ENCODE assay signal across 8 cellular contexts in the genomic region with DNA sequence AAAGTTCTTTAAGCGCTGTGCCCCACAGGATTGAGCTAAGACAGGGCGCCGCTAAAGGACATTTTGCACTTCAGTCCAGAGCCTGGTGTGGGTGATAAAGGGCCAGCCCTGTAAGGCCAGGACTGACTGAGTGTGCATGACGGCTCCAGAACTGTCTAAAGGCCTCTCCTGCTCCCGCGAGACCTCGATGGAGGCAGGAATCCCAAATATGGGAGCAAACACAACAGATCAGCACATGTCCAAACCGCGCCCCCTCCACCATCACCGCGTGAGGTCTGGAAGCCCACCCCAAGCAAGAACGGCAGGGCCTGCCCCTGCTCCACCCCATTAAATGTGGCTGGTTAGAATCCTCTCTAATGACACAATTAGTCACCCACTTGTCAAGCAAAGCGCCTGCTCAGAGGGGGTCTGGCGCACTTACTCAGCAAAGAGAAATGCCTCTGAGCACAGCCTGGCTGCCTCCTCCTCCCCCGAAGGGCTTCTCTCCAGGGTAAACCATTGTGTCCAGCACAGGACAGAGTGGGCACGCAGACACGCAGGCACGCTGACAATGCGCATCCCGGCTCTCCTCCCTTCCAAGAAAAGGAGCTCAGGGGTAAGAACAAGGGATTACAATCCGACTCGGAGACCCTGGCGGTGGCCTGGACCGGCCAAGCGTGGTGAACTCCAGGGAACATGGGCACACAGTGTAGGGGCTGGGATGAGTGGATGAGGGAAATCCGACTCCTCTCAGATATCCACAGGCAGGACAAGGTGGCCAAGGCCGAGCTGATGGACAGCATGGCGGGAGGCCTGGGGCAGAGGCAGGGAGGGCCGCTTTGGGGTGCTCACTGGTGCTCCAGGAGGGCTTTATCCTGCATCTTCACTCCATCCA. TPM values are rescaled to one million over a fixed set of nuclear protein-coding genes. Genes with fewer than 3 reads are reported as not detected.
DNase-seq lines count a peak whose midpoint lies in the region; ATAC-seq lines count a peak whose summit lies in the region.

No MANE protein-coding gene starts in this region.

- peaks cover 8% of the 10 kb centered on the region for H3K36me3 ChIP-seq in CD8-positive, alpha-beta memory T cell (ENCODE audit: insufficient read depth, low read length)

- POLR2A ChIA-PET in CD8-positive, alpha-beta memory T cell (lab: Charles Lee), result interaction anchor here (1.6 kb wide), 1 partner anchor 38 kb away, joined by 4 read pairs; no protein-coding TSS in a partner anchor

- no peaks in the 10 kb centered on the region for H3K27me3 Mint-ChIP-seq in CD8-positive, alpha-beta memory T cell
- H3K27me3 Mint-ChIP-seq in central memory CD8-positive, alpha-beta T cell, result no peaks in the 10 kb centered on the region
- H3K27me3 Mint-ChIP-seq in stimulated activated naive B cell treated with anti-CD40 and anti-IgM and Interleukin-4, amounts not matched to agents 10 μg/mL and 1 μg/mL and 100 μg/mL, for 72 hours, result no peaks in the 10 kb centered on the region

- no peak overlapping the region for H3K27ac ChIP-seq in CD8-positive, alpha-beta memory T cell (ENCODE audit: low read depth, low read length)

- H3K9me3 ChIP-seq in CD8-positive, alpha-beta memory T cell (ENCODE audit: low read length), result no peaks in the 10 kb centered on the region

- no peak overlapping the region for H3K4me3 ChIP-seq in CD8-positive, alpha-beta memory T cell (ENCODE audit: low read length)

- CTCF ChIA-PET in CD8-positive, alpha-beta memory T cell (lab: Charles Lee), result interaction anchor here (1.2 to 2.1 kb wide), 2 partner anchors 27 to 163 kb away, joined by 3 to 5 read pairs; no protein-coding TSS in a partner anchor

- no peaks in the 10 kb centered on the region for H3K27me3 ChIP-seq in CD8-positive, alpha-beta memory T cell (ENCODE audit: insufficient read depth, low read length, poor library complexity, severe bottlenecking)

- no peak for DNase-seq in CD8-positive, alpha-beta memory T cell
- DNase-seq in NCI-H1436 treated with DMSO at 0.1 percent for 48 hours (lab: John Stamatoyannopoulos, UW) (peak; percentile 41), kidney tubule cell (ENCODE audit: low spot score) (peak; percentile 91), DMS 273 (lab: John Stamatoyannopoulos, UW; ENCODE audit: unreplicated experiment) (no peak), NCI-H526 treated with DMSO at 0.1 percent for 48 hours (lab: John Stamatoyannopoulos, UW) (no peak)
- DNase-seq in central memory CD8-positive, alpha-beta T cell (ENCODE audit: low spot score in 2 of 2), result no peak
- no peak for DNase-seq in stimulated activated naive B cell treated with anti-CD40 and anti-IgM and Interleukin-4, amounts not matched to agents 10 μg/mL and 1 μg/mL and 100 μg/mL, for 72 hours
- DNase-seq in activated CD4-positive, alpha-beta T cell treated with anti-CD3 and anti-CD28 coated beads, Interleukin-2, amount 50 U/mL, for 1 hour, result no peak

- peaks cover 0 to 18% (median 3%) of the 10 kb centered on the region in 3 donors for H3K36me3 Mint-ChIP-seq in CD8-positive, alpha-beta memory T cell
- H3K36me3 Mint-ChIP-seq in central memory CD8-positive, alpha-beta T cell (ENCODE audit: insufficient read depth), result peaks cover 9% of the 10 kb centered on the region
- peaks cover 10 to 13% of the 10 kb centered on the region in 2 donors for H3K36me3 Mint-ChIP-seq in stimulated activated naive B cell treated with anti-CD40 and anti-IgM and Interleukin-4, amounts not matched to agents 10 μg/mL and 1 μg/mL and 100 μg/mL, for 72 hours

- ATAC-seq in central memory CD8-positive, alpha-beta T cell (replicated peaks; ENCODE audit: extremely low read depth, poor library complexity, severe bottlenecking), result no peak
- ATAC-seq in stimulated activated naive B cell treated with anti-CD40 and anti-IgM and Interleukin-4, amounts not matched to agents 10 μg/mL and 1 μg/mL and 100 μg/mL, for 72 hours (replicated peaks), result no peak

- peak overlapping the region; percentile 71 to 89 (median 76) for H3K4me3 Mint-ChIP-seq in CD8-positive, alpha-beta memory T cell
- H3K4me3 Mint-ChIP-seq in central memory CD8-positive, alpha-beta T cell, result peak overlapping the region; percentile 72
- peak overlapping the region; percentile 60 to 61 for H3K4me3 Mint-ChIP-seq in stimulated activated naive B cell treated with anti-CD40 and anti-IgM and Interleukin-4, amounts not matched to agents 10 μg/mL and 1 μg/mL and 100 μg/mL, for 72 hours

- peaks cover 30 to 57% (median 32%) of the 10 kb centered on the region in 3 donors for H3K4me1 Mint-ChIP-seq in CD8-positive, alpha-beta memory T cell
- H3K4me1 Mint-ChIP-seq in central memory CD8-positive, alpha-beta T cell, result peaks cover 17% of the 10 kb centered on the region
- peaks cover 2 to 7% of the 10 kb centered on the region in 2 donors for H3K4me1 Mint-ChIP-seq in stimulated activated naive B cell treated with anti-CD40 and anti-IgM and Interleukin-4, amounts not matched to agents 10 μg/mL and 1 μg/mL and 100 μg/mL, for 72 hours

- peaks cover 7% of the 10 kb centered on the region for H3K4me1 ChIP-seq in CD8-positive, alpha-beta memory T cell (ENCODE audit: insufficient read depth, low read length)

- H3K9me3 Mint-ChIP-seq in CD8-positive, alpha-beta memory T cell, result no peaks in the 10 kb centered on the region
- H3K9me3 Mint-ChIP-seq in central memory CD8-positive, alpha-beta T cell, result no peaks in the 10 kb centered on the region
- H3K9me3 Mint-ChIP-seq in stimulated activated naive B cell treated with anti-CD40 and anti-IgM and Interleukin-4, amounts not matched to agents 10 μg/mL and 1 μg/mL and 100 μg/mL, for 72 hours, result no peaks in the 10 kb centered on the region

- peak overlapping the region in 7 of 8 donors; percentile 60 to 92 (median 77) for H3K27ac Mint-ChIP-seq in CD8-positive, alpha-beta memory T cell
- no peak overlapping the region for H3K27ac Mint-ChIP-seq in central memory CD8-positive, alpha-beta T cell (ENCODE audit: low read depth)
- H3K27ac Mint-ChIP-seq in stimulated activated naive B cell treated with anti-CD40 and anti-IgM and Interleukin-4, amounts not matched to agents 10 μg/mL and 1 μg/mL and 100 μg/mL, for 72 hours, result no peak overlapping the region

RNA-seq across cellular contexts. Expression of a gene that starts 1.5 kb away (rescaled TPM):
- 10 to 100 TPM; 27.1 to 29.1 TPM for total RNA-seq in CD8-positive, alpha-beta memory T cell
- 30.6 TPM for polyA plus RNA-seq in CD8-positive, alpha-beta memory T cell

RNA-seq across cellular contexts. Expression of a gene that starts 17.1 kb away (rescaled TPM):
- 10 to 100 TPM; 62.7 to 66.8 TPM for total RNA-seq in CD8-positive, alpha-beta memory T cell
- 37.1 TPM for polyA plus RNA-seq in CD8-positive, alpha-beta memory T cell

RNA-seq across cellular contexts. Expression of a gene that starts 17.3 kb away (rescaled TPM):
- total RNA-seq in CD8-positive, alpha-beta memory T cell, result 10 to 100 TPM; 43.6 to 44.6 TPM
- 152 TPM for polyA plus RNA-seq in CD8-positive, alpha-beta memory T cell

RNA-seq across cellular contexts. Expression of a gene that starts 27.8 kb away (rescaled TPM):
- total RNA-seq in CD8-positive, alpha-beta memory T cell, result 100 to 1,000 TPM; 626 to 630 TPM
- polyA plus RNA-seq in CD8-positive, alpha-beta memory T cell, result 111 TPM

RNA-seq across cellular contexts. Expression of a gene that starts 28.6 kb away (rescaled TPM):
- total RNA-seq in CD8-positive, alpha-beta memory T cell, result 10 to 100 TPM; 22.3 to 22.9 TPM
- 28.4 TPM for polyA plus RNA-seq in CD8-positive, alpha-beta memory T cell

Comparison
In these comparisons a context has a peak if more than half of its experiments do, and no peak if none do; other contexts are left out.
1. DNase-seq: peak in NCI-H1436 treated with DMSO at 0.1 percent for 48 hours (single experiment) and kidney tubule cell (single experiment); none in CD8-positive, alpha-beta memory T cell (0 of 5), central memory CD8-positive, alpha-beta T cell (0 of 2), stimulated activated naive B cell treated with anti-CD40 and anti-IgM and Interleukin-4, amounts not matched to agents 10 μg/mL and 1 μg/mL and 100 μg/mL, for 72 hours (single experiment), DMS 273 (single experiment), NCI-H526 treated with DMSO at 0.1 percent for 48 hours (single experiment) and activated CD4-positive, alpha-beta T cell treated with anti-CD3 and anti-CD28 coated beads, Interleukin-2, amount 50 U/mL, for 1 hour (single experiment).
2. H3K27ac Mint-ChIP-seq: peak in CD8-positive, alpha-beta memory T cell (7 of 8); none in central memory CD8-positive, alpha-beta T cell (single experiment) and stimulated activated naive B cell treated with anti-CD40 and anti-IgM and Interleukin-4, amounts not matched to agents 10 μg/mL and 1 μg/mL and 100 μg/mL, for 72 hours (single experiment).
3. Peak in every context shown above with its lines, with median percentiles within 50 percentile points of each other: H3K4me3 Mint-ChIP-seq.